In the genomic region with DNA sequence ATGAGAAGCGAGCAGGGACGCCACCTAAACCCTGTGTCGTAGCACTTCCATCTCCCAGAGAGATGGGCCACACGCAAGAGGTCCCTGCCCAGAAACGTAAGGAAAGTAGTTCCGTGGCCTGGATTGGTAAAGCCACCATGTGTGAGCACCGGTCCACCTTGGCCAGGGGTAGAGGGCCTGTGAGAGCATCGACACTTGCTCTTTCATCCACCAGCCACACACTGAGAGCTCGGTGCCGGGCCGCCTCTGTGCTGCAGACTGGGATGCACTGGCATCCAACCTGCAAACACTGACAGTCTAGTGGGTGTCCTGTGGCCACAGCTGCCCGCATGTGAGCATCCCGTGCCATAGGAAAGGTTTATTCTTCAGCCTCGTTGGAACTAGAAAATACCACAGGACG, we compare ENCODE assay signal across 31 cellular contexts.
"Had no signal": no experiment of that assay in that cellular context is flagged by ENCODE, and none has a peak within 500 bp of the region (broad histone marks: within the 10 kb centered on the region; RNA-seq: fewer than 3 reads in every experiment).

No MANE protein-coding gene starts in this region.

- H3K4me1 ChIP-seq: ascending aorta had no signal

- H3K4me3 ChIP-seq: ascending aorta had no signal

- H3K27me3 ChIP-seq: ascending aorta had no signal

- DNase-seq: activated B cell treated with CpG ODN at 0.5 μM for 24 hours; activated CD4-positive, alpha-beta memory T cell treated with anti-CD3 and anti-CD28 coated beads for 36 hours; activated CD4-positive, alpha-beta T cell treated with anti-CD3 and anti-CD28 coated beads for 4 hours; activated CD4-positive, alpha-beta T cell treated with anti-CD3 and anti-CD28 coated beads, Interleukin-2, amount 50 U/mL, for 1 hour; activated CD4-positive, CD25-positive, alpha-beta regulatory T cell treated with anti-CD3 and anti-CD28 coated beads, Interleukin-2, amount 50 U/mL, for 72 hours; activated CD8-positive, alpha-beta memory T cell treated with anti-CD3 and anti-CD28 coated beads, Interleukin-2, amount 50 U/mL, for 4 hours; activated gamma-delta T cell; activated naive CD4-positive, alpha-beta T cell treated with Interleukin-2 at 50 U/mL for 16 hours; activated naive CD8-positive, alpha-beta T cell treated with anti-CD3 and anti-CD28 coated beads, Interleukin-2, amount 10 ng/mL, durations not matched to agents 7 days and 5 days; activated T-cell treated with anti-CD3 and anti-CD28 coated beads for 4 hours; activated T-cell treated with anti-CD3 and anti-CD28 coated beads, Interleukin-2, amount 50 U/mL, for 48 hours; amygdala; Karpas-422; KBM-7; NCI-H1105; NCI-H1417 treated with DMSO at 0.1 percent for 48 hours; NCI-H187 treated with DMSO at 0.1 percent for 48 hours; NCI-H2081; NCI-H2171 treated with DMSO at 0.1 percent for 48 hours; NCI-H226; NCI-H446 treated with DMSO at 0.1 percent for 48 hours; NCI-H524; NCI-H748 treated with DMSO at 0.1 percent for 48 hours; OCI-M1; Right ventricle myocardium superior; SW 1271; T-helper 1 cell; T-helper 2 cell; T-helper 9 cell had no signal

- H3K9me3 ChIP-seq: ascending aorta had no signal

- H3K27ac ChIP-seq: ascending aorta, VCaP had no signal
